11 cellular contexts compared by ENCODE assay signal in genomic region chr6:49570474-49571079, GRCh38. TPM values are rescaled to one million over a fixed set of nuclear protein-coding genes. Genes with fewer than 3 reads are reported as not detected.
DNase-seq lines count a peak whose midpoint lies in the region; ATAC-seq and TF ChIP-seq lines count a peak whose summit lies in the region.
"Had no signal": no experiment of that assay in that cellular context is flagged by ENCODE, and none has a peak within 500 bp of the region (broad histone marks: within the 10 kb centered on the region; RNA-seq: fewer than 3 reads in every experiment).

No MANE protein-coding gene starts in this region.

- H3K9me3 ChIP-seq in AG04450 (ENCODE audit: control insufficient read depth, insufficient read depth, low read length) (no peaks in the 10 kb centered on the region), HEK293 (ENCODE audit: control insufficient read depth, insufficient read depth, low read depth, low read length) (no peaks in the 10 kb centered on the region), left lung (no peaks in the 10 kb centered on the region), psoas muscle (no peaks in the 10 kb centered on the region)
- H3K9me3 ChIP-seq: prostate gland had no signal

- peaks cover 15% of the 10 kb centered on the region for H3K4me1 ChIP-seq in HEK293 (ENCODE audit: control insufficient read depth, insufficient read depth, low read length)
- no peaks in the 10 kb centered on the region for H3K4me1 ChIP-seq in left lung
- H3K4me1 ChIP-seq in psoas muscle, result no peaks in the 10 kb centered on the region
- H3K4me1 ChIP-seq: prostate gland had no signal

- POLR2A ChIA-PET in AG04450 (lab: Yijun Ruan, JAX), result no interaction called here
- POLR2A ChIA-PET in HEK293 (lab: Yijun Ruan, JAX), result no interaction called here

- peaks cover 2% of the 10 kb centered on the region for H3K27me3 ChIP-seq in AG04450 (ENCODE audit: control insufficient read depth, insufficient read depth, low read length)
- no peaks in the 10 kb centered on the region for H3K27me3 ChIP-seq in left lung
- H3K27me3 ChIP-seq in psoas muscle (ENCODE audit: insufficient read depth in 3 of 3, low read length in 2 of 3), result no peaks in the 10 kb centered on the region

- TF ChIP-seq CTCF in AG04450 (IDR thresholded peaks at IDR 0.05; ENCODE audit: low read depth, low read length) (peak; percentile 19; the same call in 1 of the 2 replicates), HEK293 (tag by site-specific recombination; IDR thresholded peaks at IDR 0.05) (no peak), VCaP (conservative IDR thresholded peaks at IDR 0.05) (peak; percentile 69), left lung (IDR thresholded peaks at IDR 0.05) (no peak), psoas muscle (IDR thresholded peaks at IDR 0.05) (no peak)

- ATAC-seq in left lung (peak; percentile 95), GM19395 (IDR thresholded peaks at IDR 0.05; ENCODE audit: unreplicated experiment) (no peak), GM19328 (IDR thresholded peaks at IDR 0.05; ENCODE audit: unreplicated experiment) (no peak), psoas muscle (no peak)
- ATAC-seq: GM12878 had no signal

- H3K4me3 ChIP-seq in AG04450 (ENCODE audit: low read depth, low read length) (no peak overlapping the region), HEK293 (ENCODE audit: low read depth, low read length) (no peak overlapping the region), left lung (no peak overlapping the region), psoas muscle (no peak overlapping the region)
- H3K4me3 ChIP-seq: GM12878, prostate gland had no signal

- H3K27ac ChIP-seq in AG04450 (ENCODE audit: low read depth, low read length) (no peak overlapping the region), HEK293 (ENCODE audit: extremely low read depth, low read depth, low read length) (no peak overlapping the region), VCaP (no peak overlapping the region), left lung (no peak overlapping the region), psoas muscle (no peak overlapping the region)
- H3K27ac ChIP-seq: prostate gland had no signal

- H3K36me3 ChIP-seq in HEK293 (ENCODE audit: control insufficient read depth in 2 of 2, insufficient read depth in 1 of 2, low read length in 2 of 2) (no peaks in the 10 kb centered on the region), left lung (no peaks in the 10 kb centered on the region), psoas muscle (ENCODE audit: insufficient read depth in 1 of 2, low read depth in 1 of 2) (no peaks in the 10 kb centered on the region)
- H3K36me3 ChIP-seq: prostate gland had no signal

- WGBS in psoas muscle, 3 donors, result 22 to 26% (median 23%) methylated on average over 6 of the region's 6 CpGs

- intact Hi-C loops in left lung (cut with DNase I) (no loop called here), psoas muscle (cut with DNase I) (loop anchor here in 1 of 2 donors (5.0 kb wide), 1 partner anchor 38 kb away; no protein-coding TSS in a partner anchor)

- no peak for DNase-seq in AG04450 (ENCODE audit: low read depth, low spot score)
- DNase-seq in left lung, result no peak
- no peak for DNase-seq in activated naive CD4-positive, alpha-beta T cell treated with anti-CD3 and anti-CD28 coated beads, Interleukin-2, amount 50 U/mL, for 16 hours
- no peak for DNase-seq in psoas muscle
- DNase-seq: CD8-positive, alpha-beta memory T cell had no signal

- CTCF ChIA-PET in AG04450 (lab: Charles Lee), result interaction anchor here (1.3 to 4.3 kb wide), 3 partner anchors 8 to 39 kb away, joined by 20 to 27 read pairs (median 22); no protein-coding TSS in a partner anchor
- CTCF ChIA-PET in HEK293 (lab: Yijun Ruan, JAX), result interaction anchor here (1.0 to 1.5 kb wide), 3 partner anchors 35 to 39 kb away, joined by 3 to 16 read pairs (median 4); no protein-coding TSS in a partner anchor

TF ChIP-seq in HEK293, 187 proteins besides CTCF, POLR2A, EP300 and RAD21:
- peak; percentile 36; the same call in 1 of the 2 replicates for TF ChIP-seq OSR2 (tag by site-specific recombination; IDR thresholded peaks at IDR 0.05)
- no peak for TF ChIP-seq OVOL3 (tag by site-specific recombination; IDR thresholded peaks at IDR 0.05)
TF ChIP-seq in HEK293: peak in this region for 1.

RNA-seq across cellular contexts. Expression of gene C6orf141, which starts 20.1 kb away (rescaled TPM):
- polyA plus RNA-seq in AG04450 (2011; rRNA removed), result not detected in 2 replicates
- not detected in 2 replicates for polyA minus RNA-seq in AG04450 (2011; rRNA and poly(A)+ RNA removed)
- total RNA-seq in left lung, result 1 to 10 TPM; 7.0 to 10.0 TPM
- under 1 TPM in 3 of 4 donors, not detected in 1; 0.28 to 0.88 (median 0.58) TPM for total RNA-seq in psoas muscle
- polyA plus RNA-seq in psoas muscle, result 1 to 10 TPM in 1 of 3 donors, under 1 TPM in 2; 0.29 to 1.5 (median 0.75) TPM
- total RNA-seq: CD8-positive, alpha-beta memory T cell; GM12878 had no signal
- polyA plus RNA-seq: CD8-positive, alpha-beta memory T cell had no signal

Comparison
In these comparisons a context has a peak if more than half of its experiments do, and no peak if none do; other contexts are left out.
1. CTCF ChIP-seq: peak in AG04450 (single experiment) and VCaP (single experiment); none in HEK293 (single experiment), left lung (0 of 2) and psoas muscle (single experiment).
2. RNA of gene C6orf141, which starts 20.1 kb away (total RNA-seq): 7.0 to 10.0 TPM in left lung; 0.28 to 0.88 TPM in psoas muscle; every median in the first group is over 4 times any median in the second.